Comparison of ENCODE assay signal across 1 cellular context in genomic region chr11:64118871-64119495, GRCh38.
TF ChIP-seq lines count a peak whose summit lies in the region.

No MANE protein-coding gene starts in this region.

TF ChIP-seq in WTC11, 78 proteins besides CTCF, POLR2A, EP300 and RAD21 (continued from another document):
- TF ChIP-seq AFF4 (CRISPR knock-in tag; IDR thresholded peaks at IDR 0.05; ENCODE audit: borderline replicate concordance) = no peak
- TF ChIP-seq USF1 (CRISPR knock-in tag; IDR thresholded peaks at IDR 0.05) = no peak
- TF ChIP-seq SP1 (CRISPR knock-in tag; conservative IDR thresholded peaks at IDR 0.05) = no peak
TF ChIP-seq in WTC11: peak in this region for 0.
